In the genomic region with DNA sequence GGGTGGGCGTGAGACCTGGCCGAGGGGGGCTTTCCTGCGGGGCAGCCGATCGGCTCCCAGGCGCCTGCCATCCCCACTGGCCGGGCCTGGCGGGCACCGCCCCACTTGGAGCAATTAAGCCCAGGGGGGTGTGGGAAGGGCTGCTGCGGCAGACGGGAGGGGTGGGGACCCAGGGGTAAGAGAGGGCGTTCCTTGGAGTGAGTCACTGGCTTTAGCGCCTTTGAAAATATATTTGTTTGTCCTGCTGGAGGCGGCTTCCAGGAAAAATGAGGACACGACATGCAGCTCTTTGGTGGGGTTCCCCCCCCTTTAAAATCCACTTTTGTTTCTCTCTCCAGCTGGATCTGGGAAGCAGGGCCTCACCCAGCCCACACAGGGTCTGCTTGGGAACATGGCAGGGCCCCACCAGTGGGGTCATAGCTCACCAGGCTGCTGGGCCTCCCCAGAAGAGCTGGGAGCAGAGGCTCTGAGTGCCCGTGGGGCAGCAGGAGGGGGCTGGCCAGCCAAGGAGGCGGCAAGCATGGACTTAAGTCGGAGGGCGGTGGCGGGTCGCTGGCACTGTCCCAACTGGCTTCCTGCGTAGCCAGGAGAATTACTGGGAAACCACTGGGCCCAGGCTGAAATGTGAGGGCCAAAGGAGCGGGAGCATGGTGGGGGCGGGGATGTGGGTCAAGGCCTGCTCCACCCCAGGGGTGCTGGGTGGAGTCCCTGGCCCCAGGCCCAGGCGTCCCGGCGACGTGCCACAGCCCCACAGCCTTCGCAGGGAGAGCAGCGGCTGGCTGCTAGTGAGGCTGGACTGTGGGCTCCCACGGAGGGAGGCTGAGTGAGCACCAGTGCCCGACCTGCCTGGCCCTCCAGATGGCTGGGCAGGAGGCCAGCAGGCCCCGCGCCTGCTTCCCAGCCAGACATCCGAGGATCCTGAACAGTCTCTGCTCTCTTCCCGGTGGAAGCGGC, we compare ENCODE assay signal across 1 cellular context.
TF ChIP-seq lines count a peak whose summit lies in the region.

No MANE protein-coding gene starts in this region.

TF ChIP-seq in GM23338, 12 proteins besides CTCF, POLR2A, EP300 and RAD21 (continued from another document):
- no peak for TF ChIP-seq JUNB (IDR thresholded peaks at IDR 0.05; ENCODE audit: unreplicated experiment)
